In genomic region chr1:31643976-31644559, GRCh38 we compare ENCODE assay signal across 1 cellular context.
TF ChIP-seq lines count a peak whose summit lies in the region.

No MANE protein-coding gene starts in this region.

TF ChIP-seq in GM12878, 131 proteins besides CTCF, POLR2A, EP300 and RAD21 (continued from another document):
- TF ChIP-seq REST (IDR thresholded peaks at IDR 0.05; ENCODE audit: low read depth, low read length) (peak; percentile 9; the same call in 1 of the 2 replicates), ZZZ3 (IDR thresholded peaks at IDR 0.05; ENCODE audit: control insufficient read depth, insufficient read length, low read depth) (no peak), ZNF622 (IDR thresholded peaks at IDR 0.05) (no peak), ZNF24 (IDR thresholded peaks at IDR 0.05) (no peak), ZNF207 (IDR thresholded peaks at IDR 0.05; ENCODE audit: borderline replicate concordance) (0 out of 2 replicates have a peak, but pooled peaks have one; percentile 79), SMAD1 (IDR thresholded peaks at IDR 0.05; ENCODE audit: low read depth, partially characterized antibody) (no peak), SMAD5 (IDR thresholded peaks at IDR 0.05; ENCODE audit: low read depth) (0 out of 2 replicates have a peak, but pooled peaks have one; percentile 8), ZNF217 (IDR thresholded peaks at IDR 0.05) (no peak), CEBPB (IDR thresholded peaks at IDR 0.05; ENCODE audit: borderline replicate concordance in 1 of 2, low read depth in 2 of 2, low read length in 2 of 2) (no peak), IRF3 (IDR thresholded peaks at IDR 0.05) (no peak), CHD4 (IDR thresholded peaks at IDR 0.05) (no peak), SUZ12 (IDR thresholded peaks at IDR 0.05; ENCODE audit: unreplicated experiment) (no peak), HSF1 (IDR thresholded peaks at IDR 0.05; ENCODE audit: low read depth, low read length) (no peak), SIN3A (IDR thresholded peaks at IDR 0.05; ENCODE audit: low read depth, low read length) (no peak), RBBP5 (conservative IDR thresholded peaks at IDR 0.05) (no peak), PAX5 (IDR thresholded peaks at IDR 0.05; ENCODE audit: borderline replicate concordance, low read depth, low read length) (0 out of 2 replicates have a peak, but pooled peaks have one; percentile 8), ETV6 (conservative IDR thresholded peaks at IDR 0.05 in 1 of 2, IDR thresholded peaks at IDR 0.05 in 1 of 2; ENCODE audit: borderline replicate concordance in 1 of 2, low read depth in 1 of 2) (0 out of 4 replicates have a peak, but pooled peaks of 1 of the 2 experiments have one; percentile 9), CBFB (IDR thresholded peaks at IDR 0.05; ENCODE audit: low read depth) (no peak)
- TF ChIP-seq, protein P1, sequence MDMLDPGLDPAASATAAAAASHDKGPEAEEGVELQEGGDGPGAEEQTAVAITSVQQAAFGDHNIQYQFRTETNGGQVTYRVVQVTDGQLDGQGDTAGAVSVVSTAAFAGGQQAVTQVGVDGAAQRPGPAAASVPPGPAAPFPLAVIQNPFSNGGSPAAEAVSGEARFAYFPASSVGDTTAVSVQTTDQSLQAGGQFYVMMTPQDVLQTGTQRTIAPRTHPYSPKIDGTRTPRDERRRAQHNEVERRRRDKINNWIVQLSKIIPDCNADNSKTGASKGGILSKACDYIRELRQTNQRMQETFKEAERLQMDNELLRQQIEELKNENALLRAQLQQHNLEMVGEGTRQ (IDR thresholded peaks at IDR 0.05; ENCODE audit: borderline replicate concordance, low read depth, low read length), result no peak
